ENCODE assay signal across 1 cellular context in the genomic region with DNA sequence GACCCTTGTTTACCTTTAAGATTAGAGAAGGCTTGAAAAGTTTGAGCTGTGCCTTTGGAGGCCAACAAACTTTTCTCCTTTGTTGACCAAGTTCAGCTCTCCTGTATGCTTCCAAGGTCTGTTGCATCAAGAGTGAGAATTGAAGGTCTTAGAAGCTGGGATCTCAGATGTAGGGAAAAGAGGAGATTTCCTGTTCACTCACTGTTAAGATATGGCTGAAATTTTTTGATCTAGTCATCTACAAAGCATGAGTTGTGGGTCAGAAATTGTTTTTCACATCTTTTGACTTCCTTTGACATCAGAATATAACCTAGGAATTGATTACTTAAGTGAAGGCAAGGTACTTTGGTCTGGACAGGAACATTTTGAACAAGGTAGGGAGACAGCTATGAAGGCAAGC.
TF ChIP-seq lines count a peak whose summit lies in the region.

No MANE protein-coding gene starts in this region.

TF ChIP-seq in SK-N-SH, 30 proteins besides CTCF, POLR2A, EP300 and RAD21:
- TF ChIP-seq FOXJ3 (CRISPR knock-in tag; IDR thresholded peaks at IDR 0.05) (no peak), TCF12 (IDR thresholded peaks at IDR 0.05) (no peak), ZBTB33 (IDR thresholded peaks at IDR 0.05; ENCODE audit: borderline replicate concordance, low read depth) (no peak), NFIC (IDR thresholded peaks at IDR 0.05; ENCODE audit: borderline replicate concordance) (no peak), TEAD4 (IDR thresholded peaks at IDR 0.05; ENCODE audit: borderline replicate concordance, insufficient read depth) (no peak), FOSL2 (IDR thresholded peaks at IDR 0.05; ENCODE audit: borderline replicate concordance, low read depth) (no peak), MEF2A (IDR thresholded peaks at IDR 0.05; ENCODE audit: borderline replicate concordance, low read depth) (no peak), YY1 (IDR thresholded peaks at IDR 0.05; ENCODE audit: low read depth) (no peak), FOXM1 (IDR thresholded peaks at IDR 0.05; ENCODE audit: low read depth) (no peak), EZH2phosphoT487 (IDR thresholded peaks at IDR 0.05; ENCODE audit: borderline replicate concordance, low read depth) (no peak), CHD2 (IDR thresholded peaks at IDR 0.05; ENCODE audit: low read length, partially characterized antibody) (no peak), IRF3 (IDR thresholded peaks at IDR 0.05; ENCODE audit: low read depth, low read length) (no peak), RCOR1 (IDR thresholded peaks at IDR 0.05; ENCODE audit: low read length) (no peak)
- TF ChIP-seq, protein P1, sequence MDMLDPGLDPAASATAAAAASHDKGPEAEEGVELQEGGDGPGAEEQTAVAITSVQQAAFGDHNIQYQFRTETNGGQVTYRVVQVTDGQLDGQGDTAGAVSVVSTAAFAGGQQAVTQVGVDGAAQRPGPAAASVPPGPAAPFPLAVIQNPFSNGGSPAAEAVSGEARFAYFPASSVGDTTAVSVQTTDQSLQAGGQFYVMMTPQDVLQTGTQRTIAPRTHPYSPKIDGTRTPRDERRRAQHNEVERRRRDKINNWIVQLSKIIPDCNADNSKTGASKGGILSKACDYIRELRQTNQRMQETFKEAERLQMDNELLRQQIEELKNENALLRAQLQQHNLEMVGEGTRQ (IDR thresholded peaks at IDR 0.05; ENCODE audit: borderline replicate concordance, low read depth, low read length) = no peak
